8 cellular contexts compared by ENCODE assay signal in the genomic region with DNA sequence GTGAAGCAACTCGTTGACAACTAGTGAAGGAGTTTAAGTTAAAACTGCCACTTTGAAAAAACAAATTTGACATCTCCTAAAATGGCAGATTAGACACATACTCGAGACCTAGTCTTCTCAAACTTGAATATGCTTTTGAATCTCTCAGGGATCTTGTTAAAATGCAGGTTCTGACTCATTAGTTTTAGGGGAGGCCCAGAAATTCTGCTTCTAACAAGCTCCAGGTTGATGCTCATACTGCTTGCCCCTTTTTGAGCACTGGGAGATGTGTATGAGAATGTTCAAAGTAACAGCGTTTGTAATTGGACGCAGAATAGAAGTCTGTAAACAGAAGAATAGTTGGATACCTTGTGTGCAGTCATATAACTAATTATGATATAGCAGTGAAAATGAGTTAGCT. TPM values are rescaled to one million over a fixed set of nuclear protein-coding genes. Genes with fewer than 3 reads are reported as not detected.
DNase-seq lines count a peak whose midpoint lies in the region; ATAC-seq and TF ChIP-seq lines count a peak whose summit lies in the region.

No MANE protein-coding gene starts in this region.

- H3K9ac ChIP-seq in Karpas-422 (ENCODE audit: low read length): peak overlapping the region; percentile 97

- H3K4me3 Mint-ChIP-seq in Caco-2 (ENCODE audit: unreplicated experiment): peak overlapping the region; percentile 95
- peak overlapping the region; percentile 94 for H3K4me3 Mint-ChIP-seq in chondrocyte (ENCODE audit: unreplicated experiment)
- peak overlapping the region; percentile 81 to 100 (median 99) for H3K4me3 Mint-ChIP-seq in nephron

- no peak for ATAC-seq in HG02571 (IDR thresholded peaks at IDR 0.05; ENCODE audit: unreplicated experiment)

- H3K27me3 Mint-ChIP-seq in Caco-2 (ENCODE audit: insufficient read depth, unreplicated experiment): no peaks in the 10 kb centered on the region
- no peaks in the 10 kb centered on the region for H3K27me3 Mint-ChIP-seq in chondrocyte (ENCODE audit: low read depth)
- no peaks in the 10 kb centered on the region for H3K27me3 Mint-ChIP-seq in nephron (ENCODE audit: low read depth)

- H3K4me1 ChIP-seq in Caco-2 (no peaks in the 10 kb centered on the region), Karpas-422 (ENCODE audit: low read length) (peaks cover 46% of the 10 kb centered on the region)

- DNase-seq in Caco-2: no peak
- DNase-seq in Karpas-422: peak; percentile 56
- no peak for DNase-seq in chondrocyte (ENCODE audit: low spot score)
- DNase-seq in HEK293T (ENCODE audit: extremely low spot score): no peak
- no peak for DNase-seq in NOMO-1 (lab: John Stamatoyannopoulos, UW; ENCODE audit: unreplicated experiment in 2 of 2)
- no peak for DNase-seq in activated gamma-delta T cell treated with Interleukin-2 at 50 U/mL for 16 hours

- no peak for TF ChIP-seq CTCF in Caco-2 (IDR thresholded peaks at IDR 0.05; ENCODE audit: insufficient read depth in 1 of 2, low read depth in 1 of 2, low read length in 1 of 2, severe bottlenecking in 1 of 2, unreplicated experiment in 1 of 2)
- no peak for TF ChIP-seq CTCF in chondrocyte (IDR thresholded peaks at IDR 0.05)
- TF ChIP-seq CTCF in nephron (IDR thresholded peaks at IDR 0.05; ENCODE audit: unreplicated experiment in 3 of 3): no peak

- H3K4me2 ChIP-seq in Karpas-422 (ENCODE audit: low read depth, low read length, poor library complexity, severe bottlenecking): peak overlapping the region; percentile 80

- no peaks in the 10 kb centered on the region for H4K20me1 ChIP-seq in Karpas-422 (ENCODE audit: insufficient read depth, low read depth, low read length)

- POLR2A ChIA-PET in Caco-2 (lab: Charles Lee): no interaction called here
- POLR2A ChIA-PET in HEK293T (lab: Yijun Ruan, JAX): interaction anchor here (0.8 kb wide), 1 partner anchor 93 kb away, joined by 4 read pairs; a partner anchor contains a TSS

- peak overlapping the region; percentile 85 for H3K27ac ChIP-seq in Karpas-422 (ENCODE audit: low read length)

- H3K36me3 Mint-ChIP-seq in Caco-2 (ENCODE audit: insufficient read depth, unreplicated experiment) (peaks cover 32% of the 10 kb centered on the region), chondrocyte (ENCODE audit: low read depth) (peaks cover 11% of the 10 kb centered on the region), nephron (ENCODE audit: low read depth) (peaks cover 31% of the 10 kb centered on the region)

- no peaks in the 10 kb centered on the region for H3K9me2 ChIP-seq in Karpas-422 (replicated peaks; ENCODE audit: insufficient read depth, low read length)

- H3K36me3 ChIP-seq in Caco-2 (ENCODE audit: control insufficient read depth, insufficient read depth, low read length) (no peaks in the 10 kb centered on the region), Karpas-422 (ENCODE audit: insufficient read depth, low read length) (peaks cover 20% of the 10 kb centered on the region)

- no TSS peak for BruUV-seq in Caco-2 (replicated peaks; lab: Mats Ljungman, UMichigan)

- H3K9me3 ChIP-seq in Caco-2 (no peaks in the 10 kb centered on the region), Karpas-422 (ENCODE audit: low read length) (no peaks in the 10 kb centered on the region)

- H3K79me2 ChIP-seq in Karpas-422 (ENCODE audit: low read length): peaks cover 95% of the 10 kb centered on the region

- H3K4me3 ChIP-seq in Caco-2 (ENCODE audit: low read depth, low read length) (peak overlapping the region; percentile 24), Karpas-422 (ENCODE audit: low read length) (peak overlapping the region; percentile 96)

- peaks cover 6% of the 10 kb centered on the region for H3K4me1 Mint-ChIP-seq in Caco-2 (ENCODE audit: low read depth, unreplicated experiment)
- peaks cover 24% of the 10 kb centered on the region for H3K4me1 Mint-ChIP-seq in chondrocyte (ENCODE audit: low read depth)
- H3K4me1 Mint-ChIP-seq in nephron: peaks cover 27% of the 10 kb centered on the region

- CTCF ChIA-PET in Caco-2 (lab: Charles Lee) (no interaction called here), HEK293T (lab: Yijun Ruan, JAX) (no interaction called here)

- H3K9me3 Mint-ChIP-seq in Caco-2 (ENCODE audit: unreplicated experiment): no peaks in the 10 kb centered on the region
- H3K9me3 Mint-ChIP-seq in chondrocyte (ENCODE audit: low read depth): no peaks in the 10 kb centered on the region
- no peaks in the 10 kb centered on the region for H3K9me3 Mint-ChIP-seq in nephron

- H3K27ac Mint-ChIP-seq in Caco-2 (ENCODE audit: unreplicated experiment) (peak overlapping the region; percentile 55), chondrocyte (ENCODE audit: unreplicated experiment) (peak overlapping the region; percentile 45), nephron (peak overlapping the region; percentile 65 to 99 (median 80))

- no peak overlapping the region for H2AFZ ChIP-seq in Karpas-422 (ENCODE audit: low read length)

- intact Hi-C loops in Caco-2 (cut with micrococcal nuclease; ENCODE audit: unreplicated experiment): no loop called here

- no peaks in the 10 kb centered on the region for H3K27me3 ChIP-seq in Caco-2 (replicated peaks; ENCODE audit: control insufficient read depth, insufficient read depth, low read length)
- no peaks in the 10 kb centered on the region for H3K27me3 ChIP-seq in Karpas-422 (ENCODE audit: low read length)

TF ChIP-seq in HEK293T, 16 proteins besides CTCF, POLR2A, EP300 and RAD21:
- TF ChIP-seq TARDBP (IDR thresholded peaks at IDR 0.05): no peak
- no peak for TF ChIP-seq NFRKB (IDR thresholded peaks at IDR 0.05)
- no peak for TF ChIP-seq FOXA1 (IDR thresholded peaks at IDR 0.05)
- TF ChIP-seq HDGF (IDR thresholded peaks at IDR 0.05; ENCODE audit: borderline replicate concordance): no peak
- TF ChIP-seq FOXM1 (IDR thresholded peaks at IDR 0.05; ENCODE audit: borderline replicate concordance): no peak
- no peak for TF ChIP-seq ARNT (IDR thresholded peaks at IDR 0.05)
- TF ChIP-seq, protein P1, sequence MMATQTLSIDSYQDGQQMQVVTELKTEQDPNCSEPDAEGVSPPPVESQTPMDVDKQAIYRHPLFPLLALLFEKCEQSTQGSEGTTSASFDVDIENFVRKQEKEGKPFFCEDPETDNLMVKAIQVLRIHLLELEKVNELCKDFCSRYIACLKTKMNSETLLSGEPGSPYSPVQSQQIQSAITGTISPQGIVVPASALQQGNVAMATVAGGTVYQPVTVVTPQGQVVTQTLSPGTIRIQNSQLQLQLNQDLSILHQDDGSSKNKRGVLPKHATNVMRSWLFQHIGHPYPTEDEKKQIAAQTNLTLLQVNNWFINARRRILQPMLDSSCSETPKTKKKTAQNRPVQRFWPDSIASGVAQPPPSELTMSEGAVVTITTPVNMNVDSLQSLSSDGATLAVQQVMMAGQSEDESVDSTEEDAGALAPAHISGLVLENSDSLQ (IDR thresholded peaks at IDR 0.05): no peak
- no peak for TF ChIP-seq SP1 (IDR thresholded peaks at IDR 0.05)
- TF ChIP-seq ZNF384 (IDR thresholded peaks at IDR 0.05): no peak
TF ChIP-seq in HEK293T: peak in this region for 0.

RNA-seq across cellular contexts. Expression of a gene that starts 1.6 kb away (rescaled TPM):
- total RNA-seq in Caco-2 (2022) (20.4 and 22.8 TPM in 2 replicates), chondrocyte (25.4 to 28.6 TPM (median 27.0 TPM) in 3 replicates)
- total RNA-seq in Karpas-422 (2014; rRNA removed; shearing (Covaris generic); ENCODE audit: low replicate concordance): 31.6 and 38.8 TPM in 2 replicates
